ENCODE assay signal across 19 cellular contexts in genomic region chr6:166673309-166673708, GRCh38.
"Had no signal": no experiment of that assay in that cellular context is flagged by ENCODE, and none has a peak within 500 bp of the region (broad histone marks: within the 10 kb centered on the region; RNA-seq: fewer than 3 reads in every experiment).

No MANE protein-coding gene starts in this region.

- H3K9ac ChIP-seq: parathyroid adenoma had no signal

- H3K27ac ChIP-seq: colonic mucosa, foreskin keratinocyte, parathyroid adenoma, psoas muscle, right lobe of liver, spleen, stomach had no signal

- DNase-seq: colonic mucosa; effector CD4-positive, alpha-beta T cell; endodermal cell; erythroblast; foreskin keratinocyte; kidney glomerular epithelial cell; mesendoderm; naive B cell; psoas muscle; retina; right lobe of liver; spleen; stimulated activated CD4-positive, alpha-beta T cell treated with anti-CD3 and anti-CD28 coated beads, Interleukin-15, amount 100 ng/mL, for 24 hours; stimulated activated CD4-positive, alpha-beta T cell treated with anti-CD3 and anti-CD28 coated beads, Interleukin-1b, Interleukin-23, amount 100 ng/mL, for 48 hours; stimulated activated naive CD4-positive, alpha-beta T cell; stomach; substantia nigra; trophoblast cell had no signal

- H3K4me3 ChIP-seq: colonic mucosa, psoas muscle, right lobe of liver, spleen, stomach had no signal

- H3K4me1 ChIP-seq: colonic mucosa had no signal

- H3K36me3 ChIP-seq: colonic mucosa, right lobe of liver, spleen, stomach had no signal

- H3K9me3 ChIP-seq: colonic mucosa, psoas muscle, right lobe of liver, spleen, stomach had no signal

- H3K27me3 ChIP-seq: colonic mucosa, foreskin keratinocyte, right lobe of liver had no signal

- H2AFZ ChIP-seq: parathyroid adenoma had no signal
